Comparison of ENCODE assay signal across 12 cellular contexts in genomic region chr1:206706806-206707205, GRCh38. TPM values are rescaled to one million over a fixed set of nuclear protein-coding genes. Genes with fewer than 3 reads are reported as not detected.
DNase-seq lines count a peak whose midpoint lies in the region; ATAC-seq and TF ChIP-seq lines count a peak whose summit lies in the region.
"Had no signal": no experiment of that assay in that cellular context is flagged by ENCODE, and none has a peak within 500 bp of the region (broad histone marks: within the 10 kb centered on the region; RNA-seq: fewer than 3 reads in every experiment).

No MANE protein-coding gene starts in this region.

- H3K9me3 ChIP-seq in WERI-Rb-1 (ENCODE audit: severe bottlenecking): no peaks in the 10 kb centered on the region
- H3K9me3 ChIP-seq in mesenchymal stem cell (ENCODE audit: control insufficient read depth, low read length): no peaks in the 10 kb centered on the region
- H3K9me3 ChIP-seq in suprapubic skin: no peaks in the 10 kb centered on the region
- H3K9me3 ChIP-seq: BE2C, tibial nerve had no signal

- ATAC-seq in HG03521 (IDR thresholded peaks at IDR 0.05; ENCODE audit: unreplicated experiment): no peak

- H3K18ac ChIP-seq in mesenchymal stem cell (ENCODE audit: low read depth in 1 of 2, low read length in 2 of 2): peak overlapping the region; percentile 45 to 69

- H3K27me3 ChIP-seq in WERI-Rb-1 (ENCODE audit: insufficient read depth, low read depth, severe bottlenecking): no peaks in the 10 kb centered on the region
- H3K27me3 ChIP-seq in mesenchymal stem cell (ENCODE audit: control insufficient read depth in 1 of 2, insufficient read depth in 1 of 2, low read length in 2 of 2): no peaks in the 10 kb centered on the region
- no peaks in the 10 kb centered on the region for H3K27me3 ChIP-seq in suprapubic skin
- H3K27me3 ChIP-seq: BE2C, tibial nerve had no signal

- no peak overlapping the region for H3K23ac ChIP-seq in mesenchymal stem cell (ENCODE audit: low read length in 2 of 2)

- no peak for TF ChIP-seq EP300 in suprapubic skin (IDR thresholded peaks at IDR 0.05)

- H2AK5ac ChIP-seq in mesenchymal stem cell (ENCODE audit: low read length, severe bottlenecking): peak overlapping the region; percentile 86

- peaks cover 3% of the 10 kb centered on the region for H3K79me1 ChIP-seq in mesenchymal stem cell (replicated peaks; ENCODE audit: low read length, poor library complexity, severe bottlenecking)

- WGBS in mesenchymal stem cell: 86% methylated on average over 8 of the region's 8 CpGs
- WGBS in suprapubic skin: 64% methylated on average over 8 of the region's 8 CpGs

- H3K4me3 Mint-ChIP-seq in activated naive CD8-positive, alpha-beta T cell: peak overlapping the region; percentile 6
- H3K4me3 Mint-ChIP-seq in activated naive CD8-positive, alpha-beta T cell treated with anti-CD3 and anti-CD28 coated beads for 36 hours: no peak overlapping the region
- H3K4me3 Mint-ChIP-seq: neural crest cell had no signal

- H2BK12ac ChIP-seq in mesenchymal stem cell (ENCODE audit: low read length in 2 of 2): peak overlapping the region in 1 of 2 experiments; percentile 67

- H3K9me3 Mint-ChIP-seq in activated naive CD8-positive, alpha-beta T cell (ENCODE audit: low read depth): no peaks in the 10 kb centered on the region
- no peaks in the 10 kb centered on the region for H3K9me3 Mint-ChIP-seq in activated naive CD8-positive, alpha-beta T cell treated with anti-CD3 and anti-CD28 coated beads for 36 hours
- H3K9me3 Mint-ChIP-seq: neural crest cell had no signal

- peaks cover 79% of the 10 kb centered on the region for H3K4me1 Mint-ChIP-seq in activated naive CD8-positive, alpha-beta T cell (ENCODE audit: low read depth)
- peaks cover 84% of the 10 kb centered on the region for H3K4me1 Mint-ChIP-seq in activated naive CD8-positive, alpha-beta T cell treated with anti-CD3 and anti-CD28 coated beads for 36 hours

- no peak overlapping the region for H2AFZ ChIP-seq in mesenchymal stem cell (ENCODE audit: low read depth, low read length)

- peak overlapping the region; percentile 81 for H3K27ac ChIP-seq in WERI-Rb-1
- no peak overlapping the region for H3K27ac ChIP-seq in mesenchymal stem cell (ENCODE audit: low read length, poor library complexity, severe bottlenecking)
- peak overlapping the region; percentile 57 for H3K27ac ChIP-seq in suprapubic skin

- TF ChIP-seq CTCF in WERI-Rb-1 (IDR thresholded peaks at IDR 0.05; ENCODE audit: low read depth, low read length) (no peak), suprapubic skin (IDR thresholded peaks at IDR 0.05) (no peak)

- no peak for DNase-seq in activated naive CD8-positive, alpha-beta T cell treated with anti-CD3 and anti-CD28 coated beads for 36 hours
- DNase-seq in WERI-Rb-1 (no peak), mesenchymal stem cell (no peak), suprapubic skin (ENCODE audit: low spot score in 2 of 2) (no peak), inferior parietal cortex (ENCODE audit: extremely low spot score) (no peak), occipital lobe (lab: John Stamatoyannopoulos, UW) (no peak)
- DNase-seq: activated CD8-positive, alpha-beta memory T cell treated with anti-CD3 and anti-CD28 coated beads for 24 hours had no signal

- H3K4me3 ChIP-seq in WERI-Rb-1 (ENCODE audit: low read depth, low read length): no peak overlapping the region
- peak overlapping the region in 1 of 2 experiments; percentile 67 for H3K4me3 ChIP-seq in mesenchymal stem cell (ENCODE audit: insufficient read depth in 1 of 2, low read depth in 1 of 2, low read length in 2 of 2)
- H3K4me3 ChIP-seq in suprapubic skin: no peak overlapping the region
- H3K4me3 ChIP-seq: tibial nerve had no signal

- no peak overlapping the region for H2BK15ac ChIP-seq in mesenchymal stem cell (ENCODE audit: low read depth, poor library complexity, severe bottlenecking)

- no peak overlapping the region for H4K91ac ChIP-seq in mesenchymal stem cell (ENCODE audit: low read length)

- TF ChIP-seq POLR2A in suprapubic skin (IDR thresholded peaks at IDR 0.05): no peak

- H3K27me3 Mint-ChIP-seq in activated naive CD8-positive, alpha-beta T cell: no peaks in the 10 kb centered on the region
- no peaks in the 10 kb centered on the region for H3K27me3 Mint-ChIP-seq in activated naive CD8-positive, alpha-beta T cell treated with anti-CD3 and anti-CD28 coated beads for 36 hours

- H3K14ac ChIP-seq in mesenchymal stem cell (ENCODE audit: low read length in 2 of 2): peak overlapping the region in 1 of 2 experiments; percentile 63

- peak overlapping the region; percentile 41 for H3K27ac Mint-ChIP-seq in activated naive CD8-positive, alpha-beta T cell
- H3K27ac Mint-ChIP-seq in activated naive CD8-positive, alpha-beta T cell treated with anti-CD3 and anti-CD28 coated beads for 36 hours: no peak overlapping the region

- peak overlapping the region; percentile 9 for H2BK5ac ChIP-seq in mesenchymal stem cell (ENCODE audit: low read depth, low read length, poor library complexity, severe bottlenecking)

- H3K36me3 ChIP-seq in WERI-Rb-1: no peaks in the 10 kb centered on the region; the same call in 1 of the 2 replicates
- H3K36me3 ChIP-seq in mesenchymal stem cell (ENCODE audit: control insufficient read depth in 1 of 2, insufficient read depth in 2 of 2, low read depth in 1 of 2, low read length in 2 of 2): peaks cover 3 to 4% of the 10 kb centered on the region in 2 experiments
- no peaks in the 10 kb centered on the region for H3K36me3 ChIP-seq in suprapubic skin
- H3K36me3 ChIP-seq: BE2C, tibial nerve had no signal

- H3K36me3 Mint-ChIP-seq in activated naive CD8-positive, alpha-beta T cell: no peaks in the 10 kb centered on the region
- H3K36me3 Mint-ChIP-seq in activated naive CD8-positive, alpha-beta T cell treated with anti-CD3 and anti-CD28 coated beads for 36 hours: peaks cover 8% of the 10 kb centered on the region

- H3K4me2 ChIP-seq in mesenchymal stem cell (ENCODE audit: low read length, poor library complexity, severe bottlenecking): no peak overlapping the region

- peak overlapping the region; percentile 76 for H3K9ac ChIP-seq in mesenchymal stem cell (ENCODE audit: low read length)

- peaks cover 43% of the 10 kb centered on the region for H3K4me1 ChIP-seq in mesenchymal stem cell (ENCODE audit: control insufficient read depth, insufficient read depth, low read depth, low read length)
- H3K4me1 ChIP-seq in suprapubic skin: peaks cover 66% of the 10 kb centered on the region

- peak overlapping the region; percentile 2 for H4K8ac ChIP-seq in mesenchymal stem cell (ENCODE audit: low read length)

- H2BK120ac ChIP-seq in mesenchymal stem cell (ENCODE audit: low read depth, low read length): no peak overlapping the region

- no peak overlapping the region for H3K4ac ChIP-seq in mesenchymal stem cell (ENCODE audit: low read depth in 1 of 2, low read length in 2 of 2)

RNA-seq across cellular contexts. Expression of gene MAPKAPK2, which starts 22.1 kb away (rescaled TPM):
- total RNA-seq in activated naive CD8-positive, alpha-beta T cell treated with anti-CD3 and anti-CD28 coated beads for 36 hours: 10 to 100 TPM; 53.5 to 57.8 TPM
- polyA plus RNA-seq in mesenchymal stem cell (2013, experiment 1 of 2): 73.7 TPM
- 75.7 TPM for polyA plus RNA-seq in mesenchymal stem cell (2013, experiment 2 of 2)
- total RNA-seq in suprapubic skin (10 to 100 TPM; 38.0 to 72.3 (median 62.4) TPM), occipital lobe (8.1 TPM)
